In genomic region chr13:98476538-98476966, GRCh38 we compare ENCODE assay signal across 8 cellular contexts.
DNase-seq lines count a peak whose midpoint lies in the region; ATAC-seq, FAIRE-seq and TF ChIP-seq lines count a peak whose summit lies in the region.

No MANE protein-coding gene starts in this region.

- no peak for TF ChIP-seq CTCF in hepatocyte (IDR thresholded peaks at IDR 0.05; ENCODE audit: poor library complexity)
- TF ChIP-seq CTCF in D721Med (IDR thresholded peaks at IDR 0.05; ENCODE audit: insufficient read depth, missing control alignments): no peak

- no peak overlapping the region for H3K4me2 ChIP-seq in hepatocyte

- H3K36me3 ChIP-seq in hepatocyte (replicated peaks; ENCODE audit: insufficient read depth, low read depth): no peaks in the 10 kb centered on the region

- no peaks in the 10 kb centered on the region for H3K9me2 ChIP-seq in hepatocyte (replicated peaks; ENCODE audit: insufficient read depth)

- peaks cover 20% of the 10 kb centered on the region for H3K4me1 ChIP-seq in hepatocyte (ENCODE audit: insufficient read depth)

- no peak overlapping the region for H3K4me3 ChIP-seq in hepatocyte

- no peak for FAIRE-seq in D721Med (lab: Jason Lieb, UNC)

- H2AFZ ChIP-seq in hepatocyte: no peak overlapping the region

- H3K27me3 ChIP-seq in hepatocyte: no peaks in the 10 kb centered on the region

- WGBS in hepatocyte (ENCODE audit: low lambda C conversion rate, missing lambda C conversion rate): 80% methylated on average over 13 of the region's 13 CpGs

- H4K20me1 ChIP-seq in hepatocyte (ENCODE audit: insufficient read depth, poor library complexity, severe bottlenecking): peaks cover 7% of the 10 kb centered on the region

- H3K79me2 ChIP-seq in hepatocyte: peaks cover 60% of the 10 kb centered on the region

- DNase-seq in SIG-M5 treated with dmso at 0.1 percent for 504 hours (lab: John Stamatoyannopoulos, UW; ENCODE audit: unreplicated experiment): peak; percentile 86
- peak; percentile 90 for DNase-seq in activated naive CD4-positive, alpha-beta T cell treated with Interleukin-2 at 50 U/mL for 16 hours
- no peak for DNase-seq in hepatocyte (ENCODE audit: low spot score)
- DNase-seq in stimulated activated CD4-positive, alpha-beta T cell treated with anti-CD3 and anti-CD28 coated beads, Interleukin-2, amount 100 ng/mL, for 4 hours (ENCODE audit: low read depth): peak; percentile 84
- no peak for DNase-seq in D721Med (ENCODE audit: insufficient read length, low spot score)
- DNase-seq in DMS 273 treated with DMSO at 0.1 percent for 48 hours (lab: John Stamatoyannopoulos, UW): no peak

- H3K27ac ChIP-seq in hepatocyte: peak overlapping the region; percentile 34

- ATAC-seq in GM18873 (IDR thresholded peaks at IDR 0.05; ENCODE audit: low FRiP score, unreplicated experiment): peak; percentile 87
- peak; percentile 88 for ATAC-seq in HG03095 (IDR thresholded peaks at IDR 0.05; ENCODE audit: unreplicated experiment)

- no peaks in the 10 kb centered on the region for H3K9me3 ChIP-seq in hepatocyte (ENCODE audit: low read depth)

Comparison
In these comparisons a context has a peak if more than half of its experiments do, and no peak if none do; other contexts are left out.
1. DNase-seq: peak in SIG-M5 treated with dmso at 0.1 percent for 504 hours (single experiment), activated naive CD4-positive, alpha-beta T cell treated with Interleukin-2 at 50 U/mL for 16 hours (single experiment) and stimulated activated CD4-positive, alpha-beta T cell treated with anti-CD3 and anti-CD28 coated beads, Interleukin-2, amount 100 ng/mL, for 4 hours (single experiment); none in hepatocyte (single experiment), D721Med (single experiment) and DMS 273 treated with DMSO at 0.1 percent for 48 hours (single experiment).